ENCODE assay signal across 24 cellular contexts in genomic region chr11:131897976-131898375, GRCh38.
A peak's percentile ranks its signal among the peaks of the same experiment; 100 is the strongest.
DNase-seq lines count a peak whose midpoint lies in the region; ATAC-seq and TF ChIP-seq lines count a peak whose summit lies in the region.
"Had no signal": no experiment of that assay in that cellular context is flagged by ENCODE, and none has a peak within 500 bp of the region (broad histone marks: within the 10 kb centered on the region; RNA-seq: fewer than 3 reads in every experiment).

No MANE protein-coding gene starts in this region.

- ATAC-seq in IMR-90 (ENCODE audit: low read depth) (peak; percentile 32; the same call in 1 of the 2 replicates), sciatic nerve (peak; percentile 80)
- ATAC-seq: activated naive CD4-positive, alpha-beta T cell treated with anti-CD3 and anti-CD28 coated beads, Interleukin-2, amount 50 U/mL, for 72 hours; esophagus mucosa; right cardiac atrium; WTC11 had no signal

- H3K27ac ChIP-seq in IMR-90 (ENCODE audit: insufficient read depth, low read length), result no peak overlapping the region
- H3K27ac ChIP-seq: HL-60, vagina had no signal

- H2BK15ac ChIP-seq in IMR-90 (ENCODE audit: low read depth, low read length), result no peak overlapping the region; the same call in 2 of the 3 replicates

- no peak for TF ChIP-seq CTCF in IMR-90 (conservative IDR thresholded peaks at IDR 0.05; ENCODE audit: low read depth, low read length)
- no peak for TF ChIP-seq CTCF in astrocyte of the spinal cord (IDR thresholded peaks at IDR 0.05; ENCODE audit: low read depth, low read length)
- TF ChIP-seq CTCF in nephron progenitor cell (IDR thresholded peaks at IDR 0.05), result no peak

- CTCF ChIA-PET in IMR-90 (lab: Yijun Ruan, JAX), result no interaction called here

- peaks cover 22% of the 10 kb centered on the region for H3K27me3 Mint-ChIP-seq in nephron progenitor cell (ENCODE audit: low read depth, poor library complexity)

- H4K5ac ChIP-seq in IMR-90 (ENCODE audit: low read depth, low read length), result no peak overlapping the region

- DNase-seq in IMR-90 (peak; percentile 87), astrocyte of the spinal cord (ENCODE audit: low read depth, low spot score) (peak; percentile 84), hepatic stellate cell (ENCODE audit: low spot score) (peak; percentile 56), sciatic nerve (ENCODE audit: low spot score) (no peak), Kasumi-1 (lab: John Stamatoyannopoulos, UW) (no peak), nephron progenitor cell (no peak)
- no peak for DNase-seq in stimulated activated CD4-positive, alpha-beta T cell treated with anti-CD3 and anti-CD28 coated beads, Interleukin-2, amount 100 ng/mL, for 24 hours
- DNase-seq: activated CD4-positive, alpha-beta T cell treated with anti-CD3 and anti-CD28 coated beads, Interleukin-2, amount 50 U/mL, for 1 hour; aorta; effector CD8-positive, alpha-beta T cell; mesendoderm; naive B cell; NCI-H1105; NCI-H2029; NCI-H2227 treated with DMSO at 0.1 percent for 48 hours; right cardiac atrium; SHP77; T-helper 9 cell had no signal

- H3K4me3 Mint-ChIP-seq in nephron progenitor cell, result no peak overlapping the region
- H3K4me3 Mint-ChIP-seq: naive B cell; stimulated activated naive CD8-positive, alpha-beta T cell treated with anti-CD3 and anti-CD28 coated beads, Interleukin-15, Interleukin-2, amounts not matched to agents 100 ng/mL and 50 ng/mL, for 24 hours; WTC11 had no signal

- H3K36me3 Mint-ChIP-seq in nephron progenitor cell (ENCODE audit: low read depth), result no peaks in the 10 kb centered on the region
- H3K36me3 Mint-ChIP-seq: activated naive CD4-positive, alpha-beta T cell treated with anti-CD3 and anti-CD28 coated beads, Interleukin-2, amount 50 U/mL, for 72 hours; naive B cell; WTC11 had no signal

- TF ChIP-seq RAD21 in IMR-90 (IDR thresholded peaks at IDR 0.05; ENCODE audit: low read length), result no peak

- H3K4ac ChIP-seq in IMR-90 (ENCODE audit: low read depth, low read length), result no peak overlapping the region

- peaks cover 15% of the 10 kb centered on the region for H3K4me1 ChIP-seq in IMR-90 (ENCODE audit: control insufficient read depth, insufficient read depth, low read length)
- H3K4me1 ChIP-seq: vagina had no signal

- intact Hi-C loops in IMR-90 (cut with micrococcal nuclease) (loop anchor here (5.0 kb wide), 1 partner anchor 174 kb away; no protein-coding TSS in a partner anchor), sciatic nerve (cut with DNase I) (no loop called here)

- H2AK9ac ChIP-seq in IMR-90 (replicated peaks; ENCODE audit: low read depth, low read length, poor library complexity), result no peak overlapping the region

- in situ Hi-C loops in IMR-90 (cut with MboI; ENCODE audit: low sequenced_read_pairs) (loop anchor here (25.0 kb wide), 2 partner anchors 986 to 1486 kb away; partner anchors contain the start of gene SNX19), astrocyte of the spinal cord (cut with HindIII; ENCODE audit: low sequenced_read_pairs) (no loop called here)

- H3K4me2 ChIP-seq in IMR-90 (ENCODE audit: low read depth, low read length), result no peak overlapping the region

- peaks cover 20% of the 10 kb centered on the region for H3K4me1 Mint-ChIP-seq in nephron progenitor cell
- H3K4me1 Mint-ChIP-seq: naive B cell had no signal

- no peak overlapping the region for H2AFZ ChIP-seq in IMR-90 (replicated peaks; ENCODE audit: low read length, poor library complexity)

- H4K8ac ChIP-seq in IMR-90 (ENCODE audit: low read depth in 2 of 2, low read length in 2 of 2), result no peak overlapping the region

- no peaks in the 10 kb centered on the region for H3K36me3 ChIP-seq in IMR-90 (ENCODE audit: control insufficient read depth, insufficient read depth, low read length)
- H3K36me3 ChIP-seq: vagina had no signal

- TF ChIP-seq POLR2A in IMR-90 (IDR thresholded peaks at IDR 0.05; ENCODE audit: low read depth, low read length), result no peak

- peaks cover 0 to 12% of the 10 kb centered on the region in 2 experiments; a peak in 1 of 4 replicates for H3K79me1 ChIP-seq in IMR-90 (ENCODE audit: low read depth in 1 of 2, low read length in 2 of 2)

- H3K23ac ChIP-seq in IMR-90 (ENCODE audit: low read depth, low read length), result no peak overlapping the region

- H3K14ac ChIP-seq in IMR-90 (replicated peaks; ENCODE audit: low read depth, low read length), result no peak overlapping the region

- H3K9me1 ChIP-seq in IMR-90 (ENCODE audit: insufficient read depth, low read length), result peaks cover 16% of the 10 kb centered on the region; the same call in 1 of the 2 replicates

- WGBS in IMR-90 (ENCODE audit: extremely low coverage in 2 of 2, insufficient read length in 1 of 2), 2 experiments, result no CpG with 5 or more reads among the region's 6 CpGs

- H3K56ac ChIP-seq in IMR-90 (ENCODE audit: extremely low read depth, insufficient read depth, low read length), result no peak overlapping the region

- H4K91ac ChIP-seq in IMR-90 (ENCODE audit: insufficient read depth, low read depth, low read length), result no peak overlapping the region

- H3K9ac ChIP-seq in IMR-90 (ENCODE audit: low read depth, low read length), result no peak overlapping the region

- no peaks in the 10 kb centered on the region for H3K9me3 Mint-ChIP-seq in nephron progenitor cell
- H3K9me3 Mint-ChIP-seq: stimulated activated naive CD8-positive, alpha-beta T cell treated with anti-CD3 and anti-CD28 coated beads, Interleukin-15, Interleukin-2, amounts not matched to agents 100 ng/mL and 50 ng/mL, for 24 hours; WTC11 had no signal

- POLR2A ChIA-PET in IMR-90 (lab: Charles Lee; ENCODE audit: unreplicated experiment), result no interaction called here

- no peak overlapping the region for H2BK120ac ChIP-seq in IMR-90 (ENCODE audit: low read depth, low read length)

- H4K20me1 ChIP-seq in IMR-90 (ENCODE audit: insufficient read depth, low read length), result no peaks in the 10 kb centered on the region

- no peak overlapping the region; the same call in 1 of the 2 replicates for H2BK20ac ChIP-seq in IMR-90 (ENCODE audit: low read depth, low read length)

- H3K27ac Mint-ChIP-seq in nephron progenitor cell, result no peak overlapping the region
- H3K27ac Mint-ChIP-seq: activated naive CD4-positive, alpha-beta T cell treated with anti-CD3 and anti-CD28 coated beads, Interleukin-2, amount 50 U/mL, for 72 hours; naive B cell; stimulated activated naive CD8-positive, alpha-beta T cell treated with anti-CD3 and anti-CD28 coated beads, Interleukin-15, Interleukin-2, amounts not matched to agents 100 ng/mL and 50 ng/mL, for 24 hours; WTC11 had no signal

- dilution Hi-C loops in IMR-90 (cut with HindIII; ENCODE audit: low sequenced_read_pairs, unreplicated experiment), result no loop called here

- no peaks in the 10 kb centered on the region for H3K27me3 ChIP-seq in IMR-90 (ENCODE audit: control insufficient read depth, insufficient read depth, low read length)
- H3K27me3 ChIP-seq: vagina had no signal

- no peaks in the 10 kb centered on the region for H3K9me3 ChIP-seq in IMR-90 (ENCODE audit: control insufficient read depth, insufficient read depth, low read length)
- H3K9me3 ChIP-seq: vagina had no signal

- H3K4me3 ChIP-seq in IMR-90 (ENCODE audit: insufficient read depth, low read depth, low read length) (no peak overlapping the region), astrocyte of the spinal cord (ENCODE audit: low read depth, low read length) (no peak overlapping the region)
- H3K4me3 ChIP-seq: vagina had no signal

- no peak overlapping the region for H2AK5ac ChIP-seq in IMR-90 (ENCODE audit: low read depth, low read length)

- H2BK5ac ChIP-seq in IMR-90 (ENCODE audit: low read depth, low read length, poor library complexity, severe bottlenecking), result peak overlapping the region; percentile 40

- BruUV-seq in IMR-90 (replicated peaks; lab: Mats Ljungman, UMichigan), result no TSS peak

- H3K18ac ChIP-seq in IMR-90 (ENCODE audit: low read depth, low read length), result no peak overlapping the region

TF ChIP-seq in IMR-90, 13 proteins besides CTCF, POLR2A, EP300 and RAD21:
- TF ChIP-seq BHLHE40 (IDR thresholded peaks at IDR 0.05; ENCODE audit: low read depth, low read length), result no peak
- TF ChIP-seq MAZ (IDR thresholded peaks at IDR 0.05; ENCODE audit: borderline replicate concordance, low read depth, low read length), result no peak
- no peak for TF ChIP-seq MXI1 (IDR thresholded peaks at IDR 0.05; ENCODE audit: borderline replicate concordance, low read depth, low read length)
- no peak for TF ChIP-seq MAFK (IDR thresholded peaks at IDR 0.05; ENCODE audit: low read depth, low read length)
- TF ChIP-seq CHD1 (IDR thresholded peaks at IDR 0.05; ENCODE audit: low read depth, low read length), result no peak
- no peak for TF ChIP-seq ELK1 (IDR thresholded peaks at IDR 0.05; ENCODE audit: borderline replicate concordance, low read depth, low read length)
- no peak for TF ChIP-seq CEBPB (IDR thresholded peaks at IDR 0.05; ENCODE audit: low read depth, low read length)
- no peak for TF ChIP-seq RFX5 (IDR thresholded peaks at IDR 0.05; ENCODE audit: low read depth, low read length)
- no peak for TF ChIP-seq SMC3 (IDR thresholded peaks at IDR 0.05; ENCODE audit: low read depth, low read length)
- no peak for TF ChIP-seq RCOR1 (IDR thresholded peaks at IDR 0.05; ENCODE audit: insufficient replicate concordance, low read length)
- TF ChIP-seq USF2 (IDR thresholded peaks at IDR 0.05; ENCODE audit: low read depth, low read length), result no peak
- no peak for TF ChIP-seq NFE2L2 (IDR thresholded peaks at IDR 0.05; ENCODE audit: low read depth, low read length)

Comparison
In these comparisons a context has a peak if more than half of its experiments do, and no peak if none do; other contexts are left out.
1. DNase-seq: peak in IMR-90 (single experiment), astrocyte of the spinal cord (single experiment) and hepatic stellate cell (single experiment); none in sciatic nerve (single experiment), Kasumi-1 (0 of 2), nephron progenitor cell (single experiment) and stimulated activated CD4-positive, alpha-beta T cell treated with anti-CD3 and anti-CD28 coated beads, Interleukin-2, amount 100 ng/mL, for 24 hours (0 of 2).